ENCODE assay signal across 12 cellular contexts in the genomic region with DNA sequence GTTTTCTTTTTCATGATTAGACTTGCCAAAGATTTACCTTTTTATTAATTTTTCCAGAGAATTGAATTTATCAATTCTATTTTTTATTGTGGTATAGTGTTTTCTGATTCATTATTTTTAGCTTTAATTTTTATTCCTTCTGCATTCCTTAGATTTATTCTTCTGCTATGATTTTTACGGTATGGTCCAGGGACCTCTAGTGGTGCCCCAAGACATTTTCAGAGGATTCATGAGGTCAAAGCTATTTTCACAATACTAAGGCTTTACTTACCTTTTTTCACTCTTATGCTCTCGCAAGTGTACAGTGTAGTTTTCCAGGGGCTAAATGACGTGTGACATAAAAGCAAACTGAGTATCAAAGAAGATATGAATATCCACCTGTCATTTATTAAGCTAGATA. TPM values are rescaled to one million over a fixed set of nuclear protein-coding genes. Genes with fewer than 3 reads are reported as not detected.
DNase-seq lines count a peak whose midpoint lies in the region; ATAC-seq, FAIRE-seq and TF ChIP-seq lines count a peak whose summit lies in the region.
"Had no signal": no experiment of that assay in that cellular context is flagged by ENCODE, and none has a peak within 500 bp of the region (broad histone marks: within the 10 kb centered on the region; RNA-seq: fewer than 3 reads in every experiment).

No MANE protein-coding gene starts in this region.

- H3K27ac ChIP-seq in AG04450 (ENCODE audit: low read depth, low read length): no peak overlapping the region
- H3K27ac ChIP-seq: epithelial cell of prostate, neutrophil had no signal

- H3K9me3 ChIP-seq in AG04450 (ENCODE audit: control insufficient read depth, insufficient read depth, low read length): no peaks in the 10 kb centered on the region
- H3K9me3 ChIP-seq: neutrophil had no signal

- POLR2A ChIA-PET in AG04450 (lab: Yijun Ruan, JAX): no interaction called here

- FAIRE-seq in RCC 7860 (lab: Jason Lieb, UNC): peak; percentile 76

- ATAC-seq in GM18867 (IDR thresholded peaks at IDR 0.05; ENCODE audit: unreplicated experiment) (peak; percentile 70), HG02938 (IDR thresholded peaks at IDR 0.05; ENCODE audit: unreplicated experiment) (no peak), HG03135 (IDR thresholded peaks at IDR 0.05; ENCODE audit: unreplicated experiment) (no peak)

- DNase-seq in AG04450 (ENCODE audit: low read depth, low spot score): no peak
- no peak for DNase-seq in RCC 7860 (ENCODE audit: low spot score)
- peak; percentile 7 for DNase-seq in glomerular visceral epithelial cell (ENCODE audit: extremely low spot score)
- DNase-seq in kidney glomerular epithelial cell (lab: John Stamatoyannopoulos, UW): no peak
- no peak for DNase-seq in H7
- DNase-seq: activated CD4-positive, alpha-beta T cell treated with anti-CD3 and anti-CD28 coated beads for 48 hours; NCI-H2107 had no signal

- peak; percentile 45 for TF ChIP-seq CTCF in AG04450 (IDR thresholded peaks at IDR 0.05; ENCODE audit: low read depth, low read length)

- no peaks in the 10 kb centered on the region for H3K36me3 ChIP-seq in H7 (replicated peaks; ENCODE audit: control insufficient read depth, insufficient read depth, low read length)
- H3K36me3 ChIP-seq: neutrophil had no signal

- H3K27me3 ChIP-seq in AG04450 (ENCODE audit: control insufficient read depth, insufficient read depth, low read length): no peaks in the 10 kb centered on the region
- no peaks in the 10 kb centered on the region for H3K27me3 ChIP-seq in H7 (ENCODE audit: control insufficient read depth, insufficient read depth, low read length)
- H3K27me3 ChIP-seq: neutrophil had no signal

- CTCF ChIA-PET in AG04450 (lab: Charles Lee): interaction anchor here (0.5 to 2.3 kb wide), 13 partner anchors 8 to 199 kb away, joined by 3 to 8 read pairs (median 4); a partner anchor contains a TSS

- H3K4me3 ChIP-seq in AG04450 (ENCODE audit: low read depth, low read length) (no peak overlapping the region), H7 (ENCODE audit: insufficient read depth, low read depth, low read length) (no peak overlapping the region)

RNA-seq across cellular contexts. Expression of a gene that starts 8.0 kb away (rescaled TPM):
- polyA plus RNA-seq in AG04450 (2011; rRNA removed): 1.0 and 1.8 TPM in 2 replicates
- 1.1 and 1.3 TPM in 2 replicates for polyA minus RNA-seq in AG04450 (2011; rRNA and poly(A)+ RNA removed)
- 5.0 and 7.2 TPM in 2 replicates for total RNA-seq in H7 (2014; rRNA removed; shearing (Covaris generic))
